Comparison of ENCODE assay signal across 8 cellular contexts in genomic region chr3:31980530-31981205, GRCh38. TPM values are rescaled to one million over a fixed set of nuclear protein-coding genes. Genes with fewer than 3 reads are reported as not detected.
DNase-seq lines count a peak whose midpoint lies in the region; ATAC-seq and TF ChIP-seq lines count a peak whose summit lies in the region.

No MANE protein-coding gene starts in this region.

- TF ChIP-seq CTCF in DOHH2 (IDR thresholded peaks at IDR 0.05; ENCODE audit: low read depth, low read length, poor library complexity, severe bottlenecking) = peak; percentile 31
- TF ChIP-seq CTCF in fibroblast of lung (conservative IDR thresholded peaks at IDR 0.05 in 1 of 2, IDR thresholded peaks at IDR 0.05 in 1 of 2; ENCODE audit: low read depth in 1 of 2, low read length in 2 of 2) = no peak

- H3K27me3 ChIP-seq in DOHH2 (ENCODE audit: control insufficient read depth, low read length) = no peaks in the 10 kb centered on the region
- H3K27me3 ChIP-seq in fibroblast of lung (ENCODE audit: control insufficient read depth, insufficient read depth, low read length) = no peaks in the 10 kb centered on the region

- H3K36me3 Mint-ChIP-seq in natural killer cell treated with Interleukin-12 subunit alpha and Interleukin-12 subunit beta and Interleukin-15 and Interleukin-18, amount 100 ng/mL, for 72 hours = no peaks in the 10 kb centered on the region

- H3K9ac ChIP-seq in fibroblast of lung (ENCODE audit: insufficient read depth, low read length) = peak overlapping the region; percentile 68

- H3K9me3 ChIP-seq in DOHH2 (ENCODE audit: control insufficient read depth, insufficient read depth, low read length) = no peaks in the 10 kb centered on the region
- H3K9me3 ChIP-seq in fibroblast of lung (ENCODE audit: control insufficient read depth, insufficient read depth, low read depth, low read length) = no peaks in the 10 kb centered on the region

- DNase-seq in NCI-H526 treated with DMSO at 0.1 percent for 48 hours (lab: John Stamatoyannopoulos, UW) (peak; percentile 53), activated T-cell treated with anti-CD3 and anti-CD28 coated beads for 4 hours (peak; percentile 46), fibroblast of lung (ENCODE audit: low read depth in 2 of 2) (peak; percentile 39 to 66), ureter (ENCODE audit: low spot score) (peak; percentile 73)
- no peak for DNase-seq in natural killer cell treated with Interleukin-12 subunit alpha and Interleukin-12 subunit beta and Interleukin-15 and Interleukin-18, amount 100 ng/mL, for 72 hours (ENCODE audit: low spot score)

- no peak overlapping the region for H3K27ac Mint-ChIP-seq in natural killer cell treated with Interleukin-12 subunit alpha and Interleukin-12 subunit beta and Interleukin-15 and Interleukin-18, amount 100 ng/mL, for 72 hours

- peaks cover 31% of the 10 kb centered on the region for H3F3A ChIP-seq in DOHH2 (ENCODE audit: control insufficient read depth, insufficient read depth)

- peak overlapping the region; percentile 99 for H3K4me2 ChIP-seq in DOHH2 (ENCODE audit: low read length)
- peak overlapping the region; percentile 98 for H3K4me2 ChIP-seq in fibroblast of lung (ENCODE audit: extremely low read depth, insufficient read depth, low read length)

- no peaks in the 10 kb centered on the region for H3K9me2 ChIP-seq in DOHH2 (replicated peaks; ENCODE audit: control insufficient read depth, low read length)

- H3K4me3 ChIP-seq in DOHH2 (ENCODE audit: low read length) (peak overlapping the region; percentile 94), fibroblast of lung (replicated peaks in 1 of 4; ENCODE audit: control extremely low read depth in 1 of 4, insufficient read depth in 1 of 4, low read depth in 3 of 4, low read length in 4 of 4) (peak overlapping the region; percentile 78 to 88 (median 86))

- peaks cover 0 to 7% of the 10 kb centered on the region in 2 donors for H3K4me1 Mint-ChIP-seq in natural killer cell treated with Interleukin-12 subunit alpha and Interleukin-12 subunit beta and Interleukin-15 and Interleukin-18, amount 100 ng/mL, for 72 hours (ENCODE audit: low read depth in 2 of 2)

- peaks cover 46 to 56% of the 10 kb centered on the region in 2 donors for H3K27me3 Mint-ChIP-seq in natural killer cell treated with Interleukin-12 subunit alpha and Interleukin-12 subunit beta and Interleukin-15 and Interleukin-18, amount 100 ng/mL, for 72 hours

- peak overlapping the region; percentile 61 for H3K4me3 Mint-ChIP-seq in natural killer cell treated with Interleukin-12 subunit alpha and Interleukin-12 subunit beta and Interleukin-15 and Interleukin-18, amount 100 ng/mL, for 72 hours

- peaks cover 87% of the 10 kb centered on the region for H3K79me2 ChIP-seq in DOHH2 (ENCODE audit: control insufficient read depth, low read length)
- H3K79me2 ChIP-seq in fibroblast of lung (ENCODE audit: control insufficient read depth, insufficient read depth, low read length) = no peaks in the 10 kb centered on the region

- peaks cover 56% of the 10 kb centered on the region for H3K36me3 ChIP-seq in DOHH2 (ENCODE audit: control insufficient read depth, low read length)
- H3K36me3 ChIP-seq in fibroblast of lung (ENCODE audit: control insufficient read depth, insufficient read depth, low read length) = no peaks in the 10 kb centered on the region

- H4K20me1 ChIP-seq in DOHH2 (ENCODE audit: control insufficient read depth, insufficient read depth, low read depth, low read length) = no peaks in the 10 kb centered on the region
- no peaks in the 10 kb centered on the region for H4K20me1 ChIP-seq in fibroblast of lung (ENCODE audit: control insufficient read depth, extremely low read depth, insufficient read depth, low read length)

- peak; percentile 38 for ATAC-seq in HG02588 (IDR thresholded peaks at IDR 0.05; ENCODE audit: unreplicated experiment)
- ATAC-seq in natural killer cell treated with Interleukin-12 subunit alpha and Interleukin-12 subunit beta and Interleukin-15 and Interleukin-18, amount 100 ng/mL, for 72 hours = peak; percentile 52 to 65
- no peak for ATAC-seq in GM21360 (IDR thresholded peaks at IDR 0.05; ENCODE audit: unreplicated experiment)

- H3K27ac ChIP-seq in DOHH2 (ENCODE audit: low read depth, low read length) (peak overlapping the region; percentile 68), fibroblast of lung (ENCODE audit: insufficient read depth, low read length) (peak overlapping the region; percentile 56)

- H3K9me3 Mint-ChIP-seq in natural killer cell treated with Interleukin-12 subunit alpha and Interleukin-12 subunit beta and Interleukin-15 and Interleukin-18, amount 100 ng/mL, for 72 hours = no peaks in the 10 kb centered on the region

- peak overlapping the region; percentile 90 for H2AFZ ChIP-seq in fibroblast of lung (ENCODE audit: low read length)

- H3K4me1 ChIP-seq in DOHH2 (ENCODE audit: control insufficient read depth, low read length) (peaks cover 74% of the 10 kb centered on the region), fibroblast of lung (ENCODE audit: control insufficient read depth, extremely low read depth, insufficient read depth, low read length) (peaks cover 2% of the 10 kb centered on the region)

RNA-seq across cellular contexts. Expression of gene OSBPL10, which starts 0.4 kb away (rescaled TPM):
- total RNA-seq in fibroblast of lung = 3.6 and 7.1 TPM in 2 replicates
- polyA plus RNA-seq in fibroblast of lung = 7.5 and 9.9 TPM in 2 replicates
- 7.4 and 9.9 TPM in 2 replicates for polyA plus RNA-seq in fibroblast of lung (2012)
- polyA minus RNA-seq in fibroblast of lung (ENCODE audit: low replicate concordance) = 13.7 and 15.9 TPM in 2 replicates
- total RNA-seq in natural killer cell treated with Interleukin-12 subunit alpha and Interleukin-12 subunit beta and Interleukin-15 and Interleukin-18, amount 100 ng/mL, for 72 hours = 1 to 10 TPM in 1 of 2 donors, under 1 TPM in 1; 0.17 to 2.9 TPM
- 36.3 TPM for total RNA-seq in ureter

RNA-seq across cellular contexts. Expression of gene ZNF860, which starts 0.9 kb away (rescaled TPM):
- under 0.01 and 0.50 TPM in 2 replicates for total RNA-seq in fibroblast of lung
- 0.52 and 0.70 TPM in 2 replicates for polyA plus RNA-seq in fibroblast of lung
- 0.20 and 0.48 TPM in 2 replicates for polyA plus RNA-seq in fibroblast of lung (2012)
- polyA minus RNA-seq in fibroblast of lung (ENCODE audit: low replicate concordance) = 0.11 TPM in 1 of 2 replicates, not detected in the other
- total RNA-seq in natural killer cell treated with Interleukin-12 subunit alpha and Interleukin-12 subunit beta and Interleukin-15 and Interleukin-18, amount 100 ng/mL, for 72 hours = not detected
- total RNA-seq in ureter = 4.4 TPM
